8 cellular contexts compared by ENCODE assay signal in the genomic region with DNA sequence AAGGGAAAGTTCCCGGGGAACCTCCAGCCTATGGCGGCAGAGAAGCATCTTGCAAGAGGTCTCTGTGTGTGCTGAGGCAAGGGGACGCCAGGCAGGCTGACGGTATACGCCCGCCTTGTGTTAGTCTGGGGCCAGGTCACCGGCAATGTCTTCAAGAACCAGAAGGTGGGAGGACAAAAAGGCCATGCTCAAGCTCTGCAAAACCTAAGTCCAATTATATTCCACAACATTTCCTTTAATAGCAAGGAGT. TPM values are rescaled to one million over a fixed set of nuclear protein-coding genes. Genes with fewer than 3 reads are reported as not detected.
DNase-seq lines count a peak whose midpoint lies in the region; ATAC-seq and TF ChIP-seq lines count a peak whose summit lies in the region.

No MANE protein-coding gene starts in this region.

- peak overlapping the region; percentile 91 for H3K4me3 ChIP-seq in WERI-Rb-1 (ENCODE audit: low read depth, low read length)
- H3K4me3 ChIP-seq in iPS-15b (ENCODE audit: low read depth, low read length): peak overlapping the region; percentile 100

- H3K9me3 Mint-ChIP-seq in activated T-cell treated with anti-CD3 and anti-CD28 coated beads, Interleukin-2, amount 50 U/mL, for 72 hours: no peaks in the 10 kb centered on the region

- H3K4me3 Mint-ChIP-seq in activated T-cell treated with anti-CD3 and anti-CD28 coated beads, Interleukin-2, amount 50 U/mL, for 72 hours: peak overlapping the region; percentile 90 to 94

- H3K36me3 ChIP-seq in WERI-Rb-1 (peaks cover 37% of the 10 kb centered on the region), iPS-15b (ENCODE audit: control insufficient read depth, insufficient read depth, low read length) (peaks cover 22% of the 10 kb centered on the region)

- peak overlapping the region; percentile 95 for H3K27ac ChIP-seq in WERI-Rb-1
- H3K27ac ChIP-seq in temporal lobe (ENCODE audit: low read depth, low read length): peak overlapping the region; percentile 87

- no peak for TF ChIP-seq CTCF in WERI-Rb-1 (IDR thresholded peaks at IDR 0.05; ENCODE audit: low read depth, low read length)

- H3K36me3 Mint-ChIP-seq in activated T-cell treated with anti-CD3 and anti-CD28 coated beads, Interleukin-2, amount 50 U/mL, for 72 hours (ENCODE audit: insufficient read depth in 2 of 2): peaks cover 2 to 7% of the 10 kb centered on the region in 2 donors

- H3K4me1 ChIP-seq in iPS-15b (ENCODE audit: control insufficient read depth, insufficient read depth, low read length): peaks cover 5% of the 10 kb centered on the region

- no peaks in the 10 kb centered on the region for H3K9me3 ChIP-seq in WERI-Rb-1 (ENCODE audit: severe bottlenecking)
- H3K9me3 ChIP-seq in iPS-15b (ENCODE audit: control insufficient read depth, insufficient read depth, low read length): no peaks in the 10 kb centered on the region

- H3K27me3 ChIP-seq in WERI-Rb-1 (ENCODE audit: insufficient read depth, low read depth, severe bottlenecking) (no peaks in the 10 kb centered on the region), iPS-15b (ENCODE audit: control insufficient read depth, insufficient read depth, low read length) (no peaks in the 10 kb centered on the region)

- H3K27me3 Mint-ChIP-seq in activated T-cell treated with anti-CD3 and anti-CD28 coated beads, Interleukin-2, amount 50 U/mL, for 72 hours (ENCODE audit: low read depth): no peaks in the 10 kb centered on the region

- H3K9ac ChIP-seq in iPS-15b (ENCODE audit: low read depth, low read length): peak overlapping the region; percentile 83

- H3K27ac Mint-ChIP-seq in activated T-cell treated with anti-CD3 and anti-CD28 coated beads, Interleukin-2, amount 50 U/mL, for 72 hours: peak overlapping the region; percentile 90

- peaks cover 44% of the 10 kb centered on the region for H3K4me1 Mint-ChIP-seq in activated T-cell treated with anti-CD3 and anti-CD28 coated beads, Interleukin-2, amount 50 U/mL, for 72 hours (ENCODE audit: low read depth)

- ATAC-seq in activated T-cell treated with anti-CD3 and anti-CD28 coated beads, Interleukin-2, amount 50 U/mL, for 72 hours (replicated peaks in 1 of 2): no peak

- no peak for DNase-seq in activated T-cell treated with anti-CD3 and anti-CD28 coated beads, Interleukin-2, amount 50 U/mL, for 72 hours
- DNase-seq in activated T-cell treated with anti-CD3 and anti-CD28 coated beads, Interleukin-2, amount 50 U/mL, for 48 hours: no peak
- DNase-seq in WERI-Rb-1 (no peak), OCI-M1 (lab: John Stamatoyannopoulos, UW) (no peak), DMS153 (lab: John Stamatoyannopoulos, UW) (no peak), HuH-7 (ENCODE audit: low spot score) (no peak)

RNA-seq across cellular contexts. Expression of gene ZNF668, which starts 0.3 kb away (rescaled TPM):
- 1 to 10 TPM; 6.9 to 7.8 TPM for total RNA-seq in activated T-cell treated with anti-CD3 and anti-CD28 coated beads, Interleukin-2, amount 50 U/mL, for 72 hours
- 4.4 TPM for total RNA-seq in temporal lobe

RNA-seq across cellular contexts. Expression of gene ZNF646, which starts 0.5 kb away (rescaled TPM):
- 10 to 100 TPM; 23.0 to 24.1 TPM for total RNA-seq in activated T-cell treated with anti-CD3 and anti-CD28 coated beads, Interleukin-2, amount 50 U/mL, for 72 hours
- 12.3 TPM for total RNA-seq in temporal lobe

RNA-seq across cellular contexts. Expression of gene PRSS53, which starts 15.0 kb away (rescaled TPM):
- 1 to 10 TPM; 6.2 to 7.7 TPM for total RNA-seq in activated T-cell treated with anti-CD3 and anti-CD28 coated beads, Interleukin-2, amount 50 U/mL, for 72 hours
- total RNA-seq in temporal lobe: 1.5 TPM

RNA-seq across cellular contexts. Expression of gene VKORC1, which starts 20.8 kb away (rescaled TPM):
- total RNA-seq in activated T-cell treated with anti-CD3 and anti-CD28 coated beads, Interleukin-2, amount 50 U/mL, for 72 hours: 10 to 100 TPM; 52.2 to 55.6 TPM
- 25.3 TPM for total RNA-seq in temporal lobe

RNA-seq across cellular contexts. Expression of gene BCKDK, which starts 34.4 kb away (rescaled TPM):
- total RNA-seq in activated T-cell treated with anti-CD3 and anti-CD28 coated beads, Interleukin-2, amount 50 U/mL, for 72 hours: 10 to 100 TPM; 21.6 to 24.5 TPM
- 11.1 TPM for total RNA-seq in temporal lobe
